In genomic region chr14:34329281-34329680, GRCh38 we compare ENCODE assay signal across 2 cellular contexts.
TF ChIP-seq lines count a peak whose summit lies in the region.

No MANE protein-coding gene starts in this region.

TF ChIP-seq in IMR-90, 13 proteins besides CTCF, POLR2A, EP300 and RAD21 (continued from another document):
- TF ChIP-seq, protein P1, sequence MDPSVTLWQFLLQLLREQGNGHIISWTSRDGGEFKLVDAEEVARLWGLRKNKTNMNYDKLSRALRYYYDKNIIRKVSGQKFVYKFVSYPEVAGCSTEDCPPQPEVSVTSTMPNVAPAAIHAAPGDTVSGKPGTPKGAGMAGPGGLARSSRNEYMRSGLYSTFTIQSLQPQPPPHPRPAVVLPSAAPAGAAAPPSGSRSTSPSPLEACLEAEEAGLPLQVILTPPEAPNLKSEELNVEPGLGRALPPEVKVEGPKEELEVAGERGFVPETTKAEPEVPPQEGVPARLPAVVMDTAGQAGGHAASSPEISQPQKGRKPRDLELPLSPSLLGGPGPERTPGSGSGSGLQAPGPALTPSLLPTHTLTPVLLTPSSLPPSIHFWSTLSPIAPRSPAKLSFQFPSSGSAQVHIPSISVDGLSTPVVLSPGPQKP (IDR thresholded peaks at IDR 0.05; ENCODE audit: borderline replicate concordance, low read depth, low read length) = no peak
- no peak for TF ChIP-seq CHD1 (IDR thresholded peaks at IDR 0.05; ENCODE audit: low read depth, low read length)
- TF ChIP-seq MAFK (IDR thresholded peaks at IDR 0.05; ENCODE audit: low read depth, low read length) = no peak
- no peak for TF ChIP-seq MXI1 (IDR thresholded peaks at IDR 0.05; ENCODE audit: borderline replicate concordance, low read depth, low read length)
- no peak for TF ChIP-seq RFX5 (IDR thresholded peaks at IDR 0.05; ENCODE audit: low read depth, low read length)
- TF ChIP-seq CEBPB (IDR thresholded peaks at IDR 0.05; ENCODE audit: low read depth, low read length) = no peak
- no peak for TF ChIP-seq NFE2L2 (IDR thresholded peaks at IDR 0.05; ENCODE audit: low read depth, low read length)
- TF ChIP-seq BHLHE40 (IDR thresholded peaks at IDR 0.05; ENCODE audit: low read depth, low read length) = no peak
- no peak for TF ChIP-seq RCOR1 (IDR thresholded peaks at IDR 0.05; ENCODE audit: insufficient replicate concordance, low read length)
- no peak for TF ChIP-seq MAZ (IDR thresholded peaks at IDR 0.05; ENCODE audit: borderline replicate concordance, low read depth, low read length)
- no peak for TF ChIP-seq FOS (IDR thresholded peaks at IDR 0.05; ENCODE audit: low read depth, low read length)
- no peak for TF ChIP-seq SMC3 (IDR thresholded peaks at IDR 0.05; ENCODE audit: low read depth, low read length)

TF ChIP-seq in HepG2, 621 proteins besides CTCF, POLR2A, EP300 and RAD21 (continued from another document):
- TF ChIP-seq AKNA (CRISPR knock-in tag; IDR thresholded peaks at IDR 0.05; ENCODE audit: borderline replicate concordance) = no peak
- TF ChIP-seq ELF3 (CRISPR knock-in tag; IDR thresholded peaks at IDR 0.05) = no peak
- TF ChIP-seq ZNF281 (CRISPR knock-in tag; IDR thresholded peaks at IDR 0.05; ENCODE audit: borderline replicate concordance) = no peak
- no peak for TF ChIP-seq RNF2 (conservative IDR thresholded peaks at IDR 0.05; ENCODE audit: low read depth)
- TF ChIP-seq ZNF3 (CRISPR knock-in tag; IDR thresholded peaks at IDR 0.05) = no peak
- TF ChIP-seq ZNF441 (CRISPR knock-in tag; IDR thresholded peaks at IDR 0.05; ENCODE audit: borderline replicate concordance) = no peak
- TF ChIP-seq E2F5 (CRISPR knock-in tag; conservative IDR thresholded peaks at IDR 0.05) = no peak
- TF ChIP-seq RAD51 (IDR thresholded peaks at IDR 0.05; ENCODE audit: borderline replicate concordance) = no peak
- TF ChIP-seq ZNF253 (CRISPR knock-in tag; IDR thresholded peaks at IDR 0.05; ENCODE audit: borderline replicate concordance) = no peak
- no peak for TF ChIP-seq NFATC3 (CRISPR knock-in tag; IDR thresholded peaks at IDR 0.05)
- TF ChIP-seq ZNF549 (CRISPR knock-in tag; IDR thresholded peaks at IDR 0.05) = no peak
- no peak for TF ChIP-seq POLR2AphosphoS5 (IDR thresholded peaks at IDR 0.05; ENCODE audit: low read depth, low read length)
- TF ChIP-seq, protein P2, sequence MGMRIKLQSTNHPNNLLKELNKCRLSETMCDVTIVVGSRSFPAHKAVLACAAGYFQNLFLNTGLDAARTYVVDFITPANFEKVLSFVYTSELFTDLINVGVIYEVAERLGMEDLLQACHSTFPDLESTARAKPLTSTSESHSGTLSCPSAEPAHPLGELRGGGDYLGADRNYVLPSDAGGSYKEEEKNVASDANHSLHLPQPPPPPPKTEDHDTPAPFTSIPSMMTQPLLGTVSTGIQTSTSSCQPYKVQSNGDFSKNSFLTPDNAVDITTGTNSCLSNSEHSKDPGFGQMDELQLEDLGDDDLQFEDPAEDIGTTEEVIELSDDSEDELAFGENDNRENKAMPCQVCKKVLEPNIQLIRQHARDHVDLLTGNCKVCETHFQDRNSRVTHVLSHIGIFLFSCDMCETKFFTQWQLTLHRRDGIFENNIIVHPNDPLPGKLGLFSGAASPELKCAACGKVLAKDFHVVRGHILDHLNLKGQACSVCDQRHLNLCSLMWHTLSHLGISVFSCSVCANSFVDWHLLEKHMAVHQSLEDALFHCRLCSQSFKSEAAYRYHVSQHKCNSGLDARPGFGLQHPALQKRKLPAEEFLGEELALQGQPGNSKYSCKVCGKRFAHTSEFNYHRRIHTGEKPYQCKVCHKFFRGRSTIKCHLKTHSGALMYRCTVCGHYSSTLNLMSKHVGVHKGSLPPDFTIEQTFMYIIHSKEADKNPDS (CRISPR knock-in tag; IDR thresholded peaks at IDR 0.05) = no peak
- TF ChIP-seq ZNF180 (CRISPR knock-in tag; IDR thresholded peaks at IDR 0.05; ENCODE audit: borderline replicate concordance, low read depth) = no peak
- no peak for TF ChIP-seq ZNF749 (CRISPR knock-in tag; IDR thresholded peaks at IDR 0.05; ENCODE audit: borderline replicate concordance)
- TF ChIP-seq ZNF788 (CRISPR knock-in tag; IDR thresholded peaks at IDR 0.05; ENCODE audit: borderline replicate concordance) = no peak
